In the genomic region with DNA sequence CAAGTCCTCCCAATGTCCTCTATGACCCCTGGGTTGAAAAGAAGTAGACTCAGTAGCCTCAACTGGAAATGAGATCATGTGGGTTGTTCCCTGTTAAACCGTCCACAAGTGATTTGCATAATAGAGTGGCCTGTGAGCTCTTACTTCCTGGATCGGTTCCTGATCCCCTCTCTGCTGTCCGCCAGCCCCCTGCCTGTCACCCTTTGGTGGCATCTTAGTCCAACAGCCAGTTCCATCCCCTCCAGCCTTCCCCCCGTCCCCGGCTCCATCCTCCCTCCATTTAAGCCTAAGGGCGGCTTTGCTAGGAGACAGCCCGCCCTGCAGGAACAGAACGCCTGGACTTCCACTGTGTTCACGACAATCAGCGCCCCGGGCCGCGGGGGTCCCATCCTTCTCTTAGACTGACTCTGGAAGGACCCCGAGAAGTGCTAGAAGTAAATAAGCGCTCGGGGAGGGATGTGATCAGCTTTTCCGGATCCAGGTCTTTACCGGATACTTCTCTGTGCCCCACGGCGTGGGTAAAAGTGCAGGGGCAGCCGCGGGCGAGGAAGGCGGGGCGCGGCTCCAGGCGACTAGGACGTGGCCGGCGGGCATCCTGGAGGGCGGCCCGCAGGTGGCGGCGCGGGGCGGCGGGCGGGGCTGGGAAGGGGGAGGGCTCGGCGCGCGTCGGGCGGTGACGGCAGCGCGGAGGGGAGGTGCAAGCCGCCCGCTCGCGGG, we compare ENCODE assay signal across 8 cellular contexts. TPM values are rescaled to one million over a fixed set of nuclear protein-coding genes. Genes with fewer than 3 reads are reported as not detected.
DNase-seq lines count a peak whose midpoint lies in the region; ATAC-seq and TF ChIP-seq lines count a peak whose summit lies in the region.

No MANE protein-coding gene starts in this region.

- peak; percentile 64 for ATAC-seq in GM19463 (IDR thresholded peaks at IDR 0.05; ENCODE audit: unreplicated experiment)
- ATAC-seq in HG03571 (IDR thresholded peaks at IDR 0.05; ENCODE audit: unreplicated experiment), result peak; percentile 77
- peak; percentile 84 for ATAC-seq in Right ventricle myocardium superior (ENCODE audit: poor library complexity)

- no peaks in the 10 kb centered on the region for H3K9me3 Mint-ChIP-seq in activated naive CD8-positive, alpha-beta T cell (ENCODE audit: low read depth)

- H3K36me3 ChIP-seq in SK-N-MC (ENCODE audit: insufficient read depth, low read length) (no peaks in the 10 kb centered on the region), parathyroid adenoma (ENCODE audit: control insufficient read depth, insufficient read depth, low read length) (no peaks in the 10 kb centered on the region), tibial nerve (no peaks in the 10 kb centered on the region)

- peak overlapping the region; percentile 61 for H3K4me2 ChIP-seq in parathyroid adenoma (ENCODE audit: low read length)

- no peaks in the 10 kb centered on the region for H3K9me3 ChIP-seq in SK-N-MC (ENCODE audit: low read depth, low read length)
- H3K9me3 ChIP-seq in parathyroid adenoma (ENCODE audit: control insufficient read depth, low read length), result no peaks in the 10 kb centered on the region
- H3K9me3 ChIP-seq in tibial nerve, result no peaks in the 10 kb centered on the region

- H3K27me3 Mint-ChIP-seq in activated naive CD8-positive, alpha-beta T cell, result no peaks in the 10 kb centered on the region

- DNase-seq in DMS114 treated with DMSO at 0.1 percent for 48 hours (lab: John Stamatoyannopoulos, UW; ENCODE audit: unreplicated experiment) (peak; percentile 14), SK-N-MC (ENCODE audit: low read depth, low spot score) (no peak), Right ventricle myocardium superior (peak; percentile 85), tibial nerve (ENCODE audit: low spot score in 2 of 2) (peak in 1 of 2 donors; percentile 32)

- H3K4me3 Mint-ChIP-seq in activated naive CD8-positive, alpha-beta T cell, result peak overlapping the region; percentile 88

- peaks cover 2% of the 10 kb centered on the region for H3K36me3 Mint-ChIP-seq in activated naive CD8-positive, alpha-beta T cell

- WGBS in tibial nerve, 2 donors, result 4 to 6% methylated on average over 18 to 20 of the region's 51 CpGs

- H3K27ac Mint-ChIP-seq in activated naive CD8-positive, alpha-beta T cell, result peak overlapping the region; percentile 95

- intact Hi-C loops in Right ventricle myocardium superior (cut with DNase I), result loop anchor here (5.0 kb wide), 1 partner anchor 51 kb away; a partner anchor contains a TSS

- H3K4me1 ChIP-seq in parathyroid adenoma (no peaks in the 10 kb centered on the region), tibial nerve (peaks cover 0 to 33% (median 13%) of the 10 kb centered on the region in 4 donors)

- H3K27ac ChIP-seq in SK-N-MC (no peak overlapping the region), parathyroid adenoma (peak overlapping the region; percentile 88), tibial nerve (peak overlapping the region; percentile 75 to 94 (median 92))

- H3K27me3 ChIP-seq in parathyroid adenoma (ENCODE audit: control insufficient read depth, insufficient read depth, low read length), result no peaks in the 10 kb centered on the region
- H3K27me3 ChIP-seq in tibial nerve, result no peaks in the 10 kb centered on the region

- peaks cover 13% of the 10 kb centered on the region for H3K79me2 ChIP-seq in parathyroid adenoma

- peak overlapping the region; percentile 97 for H2AFZ ChIP-seq in parathyroid adenoma

- no peak overlapping the region for H3K9ac ChIP-seq in SK-N-MC (ENCODE audit: insufficient read length)
- H3K9ac ChIP-seq in parathyroid adenoma, result no peak overlapping the region

- peak in 1 of 2 donors; percentile 29 for TF ChIP-seq EP300 in tibial nerve (IDR thresholded peaks at IDR 0.05)

- H3K4me3 ChIP-seq in SK-N-MC (peak overlapping the region; percentile 66), parathyroid adenoma (ENCODE audit: low read depth, low read length) (peak overlapping the region; percentile 67), tibial nerve (peak overlapping the region; percentile 62 to 98 (median 74))

- no peak for TF ChIP-seq POLR2A in tibial nerve (IDR thresholded peaks at IDR 0.05)

- TF ChIP-seq CTCF in parathyroid adenoma (IDR thresholded peaks at IDR 0.05) (peak; percentile 9), tibial nerve (IDR thresholded peaks at IDR 0.05) (peak in 1 of 5 experiments; percentile 5)

- H3K4me1 Mint-ChIP-seq in activated naive CD8-positive, alpha-beta T cell (ENCODE audit: low read depth), result peaks cover 47% of the 10 kb centered on the region

RNA-seq across cellular contexts. Expression of a gene that starts 51.2 kb away (rescaled TPM):
- total RNA-seq in Right ventricle myocardium superior (3.7 TPM), tibial nerve (10 to 100 TPM; 13.3 to 23.4 (median 17.9) TPM)
